Comparison of ENCODE assay signal across 2 cellular contexts in genomic region chr2:197080611-197081010, GRCh38.
TF ChIP-seq lines count a peak whose summit lies in the region.

No MANE protein-coding gene starts in this region.

TF ChIP-seq in IMR-90, 13 proteins besides CTCF, POLR2A, EP300 and RAD21:
- TF ChIP-seq USF2 (IDR thresholded peaks at IDR 0.05; ENCODE audit: low read depth, low read length), result no peak

TF ChIP-seq in H1, 55 proteins besides CTCF, POLR2A, EP300 and RAD21:
- no peak for TF ChIP-seq POLR2AphosphoS5 (IDR thresholded peaks at IDR 0.05; ENCODE audit: low read depth, low read length)
- TF ChIP-seq SP1 (IDR thresholded peaks at IDR 0.05; ENCODE audit: low read depth, low read length), result no peak
- TF ChIP-seq, protein P1, sequence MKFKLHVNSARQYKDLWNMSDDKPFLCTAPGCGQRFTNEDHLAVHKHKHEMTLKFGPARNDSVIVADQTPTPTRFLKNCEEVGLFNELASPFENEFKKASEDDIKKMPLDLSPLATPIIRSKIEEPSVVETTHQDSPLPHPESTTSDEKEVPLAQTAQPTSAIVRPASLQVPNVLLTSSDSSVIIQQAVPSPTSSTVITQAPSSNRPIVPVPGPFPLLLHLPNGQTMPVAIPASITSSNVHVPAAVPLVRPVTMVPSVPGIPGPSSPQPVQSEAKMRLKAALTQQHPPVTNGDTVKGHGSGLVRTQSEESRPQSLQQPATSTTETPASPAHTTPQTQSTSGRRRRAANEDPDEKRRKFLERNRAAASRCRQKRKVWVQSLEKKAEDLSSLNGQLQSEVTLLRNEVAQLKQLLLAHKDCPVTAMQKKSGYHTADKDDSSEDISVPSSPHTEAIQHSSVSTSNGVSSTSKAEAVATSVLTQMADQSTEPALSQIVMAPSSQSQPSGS (IDR thresholded peaks at IDR 0.05; ENCODE audit: low read length), result no peak
- no peak for TF ChIP-seq TAF7 (optimal IDR thresholded peaks at IDR 0.05; ENCODE audit: borderline replicate concordance, low read depth, low read length)
- no peak for TF ChIP-seq KDM5A (IDR thresholded peaks at IDR 0.05; ENCODE audit: low read length)
- TF ChIP-seq ASH2L (IDR thresholded peaks at IDR 0.05; ENCODE audit: low read length), result no peak
- no peak for TF ChIP-seq CTBP2 (IDR thresholded peaks at IDR 0.05; ENCODE audit: borderline replicate concordance, insufficient read depth, insufficient read length, low read length)
- no peak for TF ChIP-seq PHF8 (conservative IDR thresholded peaks at IDR 0.05; ENCODE audit: low read depth, low read length)
- no peak for TF ChIP-seq SIN3A (conservative IDR thresholded peaks at IDR 0.05 in 1 of 2, IDR thresholded peaks at IDR 0.05 in 1 of 2; ENCODE audit: low read depth in 1 of 2, low read length in 2 of 2)
- TF ChIP-seq FOSL1 (IDR thresholded peaks at IDR 0.05; ENCODE audit: insufficient read depth, low read depth, low read length), result no peak
- TF ChIP-seq TAF1 (IDR thresholded peaks at IDR 0.05; ENCODE audit: low read depth, low read length), result no peak
- no peak for TF ChIP-seq YY1 (IDR thresholded peaks at IDR 0.05; ENCODE audit: low read depth, low read length)
- no peak for TF ChIP-seq CBX5 (IDR thresholded peaks at IDR 0.05; ENCODE audit: low read depth, low read length)
- no peak for TF ChIP-seq POU5F1 (IDR thresholded peaks at IDR 0.05; ENCODE audit: low read depth, low read length)
